In genomic region chr2:82254728-82255127, GRCh38 we compare ENCODE assay signal across 10 cellular contexts.
"Had no signal": no experiment of that assay in that cellular context is flagged by ENCODE, and none has a peak within 500 bp of the region (broad histone marks: within the 10 kb centered on the region; RNA-seq: fewer than 3 reads in every experiment).

No MANE protein-coding gene starts in this region.

- H3K27ac ChIP-seq: GM23248, HL-60 had no signal

- H3K27ac Mint-ChIP-seq: H9 had no signal

- H3K4me3 ChIP-seq: GM23248, K562 had no signal

- DNase-seq: GM23248, GOT3, H9, HCEC 1CT, IMR-90, KG1 had no signal

- H3K4me1 Mint-ChIP-seq: H9 had no signal

- H3K4me3 Mint-ChIP-seq: H9 had no signal

- FAIRE-seq: H54, HTR-8/SVneo, K562 had no signal
